In genomic region chr7:63029207-63029522, GRCh38 we compare ENCODE assay signal across 7 cellular contexts.
"Had no signal": no experiment of that assay in that cellular context is flagged by ENCODE, and none has a peak within 500 bp of the region (broad histone marks: within the 10 kb centered on the region; RNA-seq: fewer than 3 reads in every experiment).

No MANE protein-coding gene starts in this region.

- H3K4me1 ChIP-seq: HAP-1 had no signal

- H3K4me3 ChIP-seq: GM23338, HAP-1 had no signal

- H3K27me3 Mint-ChIP-seq: IgD-negative memory B cell had no signal

- H3K9me3 ChIP-seq: HAP-1 had no signal

- H3K27ac Mint-ChIP-seq: GM23338, HFFc6, IgD-negative memory B cell had no signal

- H3K4me1 Mint-ChIP-seq: GM23338, IgD-negative memory B cell had no signal

- H3K27ac ChIP-seq: HL-60, KMS-11 had no signal

- H3K36me3 ChIP-seq: HAP-1 had no signal

- H3K4me3 Mint-ChIP-seq: GM23338, HFFc6 had no signal

- DNase-seq: HFFc6, KBM-7 had no signal

- H3K9me3 Mint-ChIP-seq: GM23338 had no signal

- H3K36me3 Mint-ChIP-seq: IgD-negative memory B cell had no signal
